In genomic region chr20:20143646-20144045, GRCh38 we compare ENCODE assay signal across 28 cellular contexts.
"Had no signal": no experiment of that assay in that cellular context is flagged by ENCODE, and none has a peak within 500 bp of the region (broad histone marks: within the 10 kb centered on the region; RNA-seq: fewer than 3 reads in every experiment).

No MANE protein-coding gene starts in this region.

- H3K27ac ChIP-seq: ascending aorta, brain microvascular endothelial cell, esophagus muscularis mucosa, foreskin keratinocyte had no signal

- ATAC-seq: activated naive CD4-positive, alpha-beta T cell treated with anti-CD3 and anti-CD28 coated beads, Interleukin-2, amount 50 U/mL, for 72 hours; activated T-cell treated with anti-CD3 and anti-CD28 coated beads, Interleukin-2, amount 50 U/mL, for 72 hours; effector memory CD8-positive, alpha-beta T cell; foreskin keratinocyte; T-helper 17 cell; WTC11 had no signal

- DNase-seq: activated CD4-positive, alpha-beta memory T cell treated with anti-CD3 and anti-CD28 coated beads, Interleukin-2, amount 10 ng/mL, durations not matched to agents 7 days and 5 days; activated CD4-positive, alpha-beta T cell treated with anti-CD3 and anti-CD28 coated beads for 1 hour; activated CD4-positive, alpha-beta T cell treated with anti-CD3 and anti-CD28 coated beads for 4 hours; activated CD4-positive, alpha-beta T cell treated with anti-CD3 and anti-CD28 coated beads, Interleukin-2, amount 10 ng/mL, durations not matched to agents 7 days and 5 days; activated CD4-positive, alpha-beta T cell treated with anti-CD3 and anti-CD28 coated beads, Interleukin-2, amount 50 U/mL, for 4 hours; activated CD8-positive, alpha-beta memory T cell treated with anti-CD3 and anti-CD28 coated beads, Interleukin-2, amount 50 U/mL, for 48 hours; activated gamma-delta T cell; activated naive CD4-positive, alpha-beta T cell; activated naive CD4-positive, alpha-beta T cell treated with anti-CD3 and anti-CD28 coated beads, Interleukin-2, amount 10 ng/mL, durations not matched to agents 7 days and 5 days; activated naive CD8-positive, alpha-beta T cell treated with anti-CD3 and anti-CD28 coated beads, Interleukin-2, amount 10 ng/mL, durations not matched to agents 7 days and 5 days; activated T-cell treated with anti-CD3 and anti-CD28 coated beads for 4 hours; activated T-cell treated with anti-CD3 and anti-CD28 coated beads, Interleukin-2, amount 50 U/mL, for 24 hours; activated T-cell treated with anti-CD3 and anti-CD28 coated beads, Interleukin-2, amount 50 U/mL, for 72 hours; brain microvascular endothelial cell; cortex of kidney; dermis blood vessel endothelial cell; effector CD4-positive, alpha-beta T cell; effector memory CD8-positive, alpha-beta T cell; erythroblast; foreskin keratinocyte; head of caudate nucleus; T-helper 1 cell; T-helper 17 cell; T1000 had no signal

- H3K4me3 ChIP-seq: ascending aorta, esophagus muscularis mucosa had no signal

- H3K4me1 ChIP-seq: ascending aorta, esophagus muscularis mucosa, foreskin keratinocyte had no signal

- H3K9me3 ChIP-seq: ascending aorta had no signal

- H3K27me3 ChIP-seq: ascending aorta, brain microvascular endothelial cell, esophagus muscularis mucosa had no signal

- H3K36me3 ChIP-seq: ascending aorta, brain microvascular endothelial cell, esophagus muscularis mucosa had no signal
